In genomic region chr22:36352775-36353507, GRCh38 we compare ENCODE assay signal across 8 cellular contexts. TPM values are rescaled to one million over a fixed set of nuclear protein-coding genes. Genes with fewer than 3 reads are reported as not detected.
DNase-seq lines count a peak whose midpoint lies in the region; ATAC-seq and TF ChIP-seq lines count a peak whose summit lies in the region.

No MANE protein-coding gene starts in this region.

- H3K4me1 Mint-ChIP-seq in nephron progenitor cell: peaks cover 73% of the 10 kb centered on the region

- H4K20me1 ChIP-seq in BLaER1: peaks cover 100% of the 10 kb centered on the region

- 0 out of 2 replicates have a peak overlapping the region, but pooled peaks have one; percentile 25 for H3K9ac ChIP-seq in BLaER1

- H3K4me1 ChIP-seq in BLaER1 (peaks cover 81% of the 10 kb centered on the region), Peyer's patch (peaks cover 8 to 90% (median 51%) of the 10 kb centered on the region in 4 donors)
- peaks cover 77% of the 10 kb centered on the region for H3K4me1 ChIP-seq in effector memory CD4-positive, alpha-beta T cell (ENCODE audit: control insufficient read depth, insufficient read depth, low read length, poor library complexity, severe bottlenecking)

- peak overlapping the region; percentile 100 for H3K4me2 ChIP-seq in BLaER1

- H3K4me3 ChIP-seq in BLaER1: no peak overlapping the region
- peak overlapping the region in 1 of 4 donors; percentile 2 for H3K4me3 ChIP-seq in Peyer's patch
- H3K4me3 ChIP-seq in effector memory CD4-positive, alpha-beta T cell (ENCODE audit: insufficient read depth, low read depth, low read length, poor library complexity, severe bottlenecking): no peak overlapping the region

- DNase-seq in Peyer's patch (peak in 1 of 3 donors; percentile 51), nephron progenitor cell (no peak), NCI-H774 (lab: John Stamatoyannopoulos, UW) (no peak), DMS79 treated with DMSO at 0.1 percent for 48 hours (lab: John Stamatoyannopoulos, UW) (no peak)
- no peak for DNase-seq in effector memory CD4-positive, alpha-beta T cell

- H3K27ac Mint-ChIP-seq in nephron progenitor cell: peak overlapping the region; percentile 23

- no peak for TF ChIP-seq POLR2A in Peyer's patch (IDR thresholded peaks at IDR 0.05)

- 0 out of 2 replicates have a peak overlapping the region, but pooled peaks have one; percentile 19 for H3K27ac ChIP-seq in BLaER1
- peak overlapping the region; percentile 63 to 99 (median 76) for H3K27ac ChIP-seq in Peyer's patch
- peak overlapping the region; percentile 34 for H3K27ac ChIP-seq in effector memory CD4-positive, alpha-beta T cell (ENCODE audit: insufficient read depth, low read length, poor library complexity, severe bottlenecking)

- TF ChIP-seq CTCF in Peyer's patch (IDR thresholded peaks at IDR 0.05) (peak in 1 of 6 experiments; percentile 0), nephron progenitor cell (IDR thresholded peaks at IDR 0.05) (no peak)

- peak overlapping the region; percentile 44 for H3K4me3 Mint-ChIP-seq in nephron progenitor cell

- H3K36me3 ChIP-seq in BLaER1 (peaks cover 62% of the 10 kb centered on the region), Peyer's patch (peaks cover 0 to 20% (median 0%) of the 10 kb centered on the region in 3 donors)
- H3K36me3 ChIP-seq in effector memory CD4-positive, alpha-beta T cell (ENCODE audit: control insufficient read depth, insufficient read depth, low read length): peaks cover 11% of the 10 kb centered on the region

- H3K36me3 Mint-ChIP-seq in nephron progenitor cell (ENCODE audit: low read depth): peaks cover 25% of the 10 kb centered on the region

- no peaks in the 10 kb centered on the region for H3K27me3 ChIP-seq in BLaER1
- no peaks in the 10 kb centered on the region for H3K27me3 ChIP-seq in Peyer's patch
- no peaks in the 10 kb centered on the region for H3K27me3 ChIP-seq in effector memory CD4-positive, alpha-beta T cell (replicated peaks; ENCODE audit: control insufficient read depth, insufficient read depth, low read length, poor library complexity, severe bottlenecking)

- peaks cover 4% of the 10 kb centered on the region for H3K9me3 Mint-ChIP-seq in nephron progenitor cell

- H3K9me3 ChIP-seq in BLaER1 (no peaks in the 10 kb centered on the region), Peyer's patch (no peaks in the 10 kb centered on the region)
- no peaks in the 10 kb centered on the region for H3K9me3 ChIP-seq in effector memory CD4-positive, alpha-beta T cell (ENCODE audit: control insufficient read depth, low read length)

- H3K27me3 Mint-ChIP-seq in nephron progenitor cell (ENCODE audit: low read depth, poor library complexity): no peaks in the 10 kb centered on the region

- ATAC-seq in HG03108 (IDR thresholded peaks at IDR 0.05; ENCODE audit: unreplicated experiment) (no peak), GM18520 (IDR thresholded peaks at IDR 0.05; ENCODE audit: unreplicated experiment) (no peak)

RNA-seq across cellular contexts. Expression of gene MYH9, which starts 34.8 kb away (rescaled TPM):
- total RNA-seq in Peyer's patch: 100 to 1,000 TPM; 337 to 553 (median 433) TPM

Comparison
In these comparisons a context has a peak if more than half of its experiments do, and no peak if none do; other contexts are left out.
1. H3K27ac ChIP-seq: peak in every context shown above with its lines; median percentile 76 in Peyer's patch; 34 in effector memory CD4-positive, alpha-beta T cell; 19 in BLaER1.